In the genomic region with DNA sequence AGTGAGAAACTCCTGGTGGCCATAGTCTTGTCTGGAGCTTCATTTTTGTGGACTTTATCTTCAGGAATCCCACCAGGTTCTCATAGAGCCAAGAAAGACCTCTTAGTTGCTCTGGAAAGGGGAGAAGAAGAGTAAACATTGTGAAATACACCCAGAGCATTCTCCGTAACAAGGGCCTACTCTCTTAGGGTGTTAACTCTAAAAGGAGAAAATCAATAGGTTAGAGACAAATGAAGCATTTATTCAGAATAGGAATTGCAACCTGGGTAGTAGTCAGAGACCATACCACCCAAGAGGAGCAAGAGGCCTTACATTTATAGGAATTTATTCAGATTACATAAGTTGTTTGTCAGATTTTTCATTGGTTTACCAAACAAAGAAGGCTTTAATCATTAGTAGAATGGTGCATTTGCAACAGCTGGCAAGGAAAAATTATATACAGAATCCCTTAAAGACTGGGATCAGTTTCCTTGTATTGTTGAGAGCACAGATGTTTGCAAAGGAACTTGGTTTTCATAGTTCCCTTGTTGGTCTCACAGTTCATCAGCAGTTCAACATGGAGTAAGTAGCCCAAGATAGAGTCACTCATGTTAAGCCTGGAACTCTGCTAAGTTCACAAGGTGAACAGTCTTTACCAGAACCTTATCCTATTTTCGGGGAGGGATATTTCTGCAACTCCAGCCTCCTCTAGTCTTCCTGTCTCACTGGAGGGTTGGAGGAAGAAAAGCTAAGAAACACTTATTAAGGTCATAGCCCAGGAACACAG, we compare ENCODE assay signal across 1 cellular context.
TF ChIP-seq lines count a peak whose summit lies in the region.

No MANE protein-coding gene starts in this region.

TF ChIP-seq in HepG2, 621 proteins besides CTCF, POLR2A, EP300 and RAD21 (continued from another document):
- TF ChIP-seq, protein P1, sequence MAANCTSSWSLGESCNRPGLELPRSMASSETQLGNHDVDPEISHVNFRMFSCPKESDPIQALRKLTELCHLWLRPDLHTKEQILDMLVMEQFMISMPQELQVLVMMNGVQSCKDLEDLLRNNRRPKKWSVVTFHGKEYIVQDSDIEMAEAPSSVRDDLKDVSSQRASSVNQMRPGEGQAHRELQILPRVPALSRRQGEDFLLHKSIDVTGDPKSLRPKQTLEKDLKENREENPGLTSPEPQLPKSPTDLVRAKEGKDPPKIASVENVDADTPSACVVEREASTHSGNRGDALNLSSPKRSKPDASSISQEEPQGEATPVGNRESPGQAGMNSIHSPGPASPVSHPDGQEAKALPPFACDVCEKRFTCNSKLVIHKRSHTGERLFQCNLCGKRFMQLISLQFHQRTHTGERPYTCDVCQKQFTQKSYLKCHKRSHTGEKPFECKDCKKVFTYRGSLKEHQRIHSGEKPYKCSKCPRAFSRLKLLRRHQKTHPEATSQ (CRISPR knock-in tag; IDR thresholded peaks at IDR 0.05; ENCODE audit: borderline replicate concordance) = no peak
- peak; percentile 45; the same call in 1 of the 2 replicates for TF ChIP-seq BCL6 (CRISPR knock-in tag; IDR thresholded peaks at IDR 0.05)
- TF ChIP-seq, protein P2, sequence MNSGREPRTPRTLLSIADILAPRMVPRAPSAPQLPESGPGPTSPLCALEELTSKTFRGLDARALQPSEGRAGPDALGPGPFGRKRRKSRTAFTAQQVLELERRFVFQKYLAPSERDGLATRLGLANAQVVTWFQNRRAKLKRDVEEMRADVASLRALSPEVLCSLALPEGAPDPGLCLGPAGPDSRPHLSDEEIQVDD (CRISPR knock-in tag; IDR thresholded peaks at IDR 0.05; ENCODE audit: borderline replicate concordance) = no peak
- no peak for TF ChIP-seq PHF5A (CRISPR knock-in tag; IDR thresholded peaks at IDR 0.05; ENCODE audit: low read depth, unreplicated experiment)
- TF ChIP-seq ZBTB21 (CRISPR knock-in tag; IDR thresholded peaks at IDR 0.05) = no peak
- TF ChIP-seq, protein P3, sequence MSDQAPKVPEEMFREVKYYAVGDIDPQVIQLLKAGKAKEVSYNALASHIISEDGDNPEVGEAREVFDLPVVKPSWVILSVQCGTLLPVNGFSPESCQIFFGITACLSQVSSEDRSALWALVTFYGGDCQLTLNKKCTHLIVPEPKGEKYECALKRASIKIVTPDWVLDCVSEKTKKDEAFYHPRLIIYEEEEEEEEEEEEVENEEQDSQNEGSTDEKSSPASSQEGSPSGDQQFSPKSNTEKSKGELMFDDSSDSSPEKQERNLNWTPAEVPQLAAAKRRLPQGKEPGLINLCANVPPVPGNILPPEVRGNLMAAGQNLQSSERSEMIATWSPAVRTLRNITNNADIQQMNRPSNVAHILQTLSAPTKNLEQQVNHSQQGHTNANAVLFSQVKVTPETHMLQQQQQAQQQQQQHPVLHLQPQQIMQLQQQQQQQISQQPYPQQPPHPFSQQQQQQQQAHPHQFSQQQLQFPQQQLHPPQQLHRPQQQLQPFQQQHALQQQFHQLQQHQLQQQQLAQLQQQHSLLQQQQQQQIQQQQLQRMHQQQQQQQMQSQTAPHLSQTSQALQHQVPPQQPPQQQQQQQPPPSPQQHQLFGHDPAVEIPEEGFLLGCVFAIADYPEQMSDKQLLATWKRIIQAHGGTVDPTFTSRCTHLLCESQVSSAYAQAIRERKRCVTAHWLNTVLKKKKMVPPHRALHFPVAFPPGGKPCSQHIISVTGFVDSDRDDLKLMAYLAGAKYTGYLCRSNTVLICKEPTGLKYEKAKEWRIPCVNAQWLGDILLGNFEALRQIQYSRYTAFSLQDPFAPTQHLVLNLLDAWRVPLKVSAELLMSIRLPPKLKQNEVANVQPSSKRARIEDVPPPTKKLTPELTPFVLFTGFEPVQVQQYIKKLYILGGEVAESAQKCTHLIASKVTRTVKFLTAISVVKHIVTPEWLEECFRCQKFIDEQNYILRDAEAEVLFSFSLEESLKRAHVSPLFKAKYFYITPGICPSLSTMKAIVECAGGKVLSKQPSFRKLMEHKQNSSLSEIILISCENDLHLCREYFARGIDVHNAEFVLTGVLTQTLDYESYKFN (CRISPR knock-in tag; conservative IDR thresholded peaks at IDR 0.05) = peak; percentile 61
- peak; percentile 47; the same call in 1 of the 2 replicates for TF ChIP-seq SIX1 (CRISPR knock-in tag; IDR thresholded peaks at IDR 0.05; ENCODE audit: borderline replicate concordance)
- no peak for TF ChIP-seq GTF3A (CRISPR knock-in tag; conservative IDR thresholded peaks at IDR 0.05)
- no peak for TF ChIP-seq MEIS1 (CRISPR knock-in tag; IDR thresholded peaks at IDR 0.05; ENCODE audit: borderline replicate concordance)
- no peak for TF ChIP-seq ZNF616 (CRISPR knock-in tag; IDR thresholded peaks at IDR 0.05; ENCODE audit: low read depth)
- no peak for TF ChIP-seq SSRP1 (CRISPR knock-in tag; IDR thresholded peaks at IDR 0.05)
- TF ChIP-seq ZNF121 (CRISPR knock-in tag; IDR thresholded peaks at IDR 0.05) = no peak
- no peak for TF ChIP-seq RAD51 (IDR thresholded peaks at IDR 0.05; ENCODE audit: borderline replicate concordance)
- 0 out of 2 replicates have a peak, but pooled peaks have one; percentile 27 for TF ChIP-seq TARDBP (CRISPR knock-in tag; IDR thresholded peaks at IDR 0.05)
- TF ChIP-seq CENPX (CRISPR knock-in tag; IDR thresholded peaks at IDR 0.05) = no peak
- TF ChIP-seq CC2D1A (CRISPR knock-in tag; IDR thresholded peaks at IDR 0.05) = no peak
- no peak for TF ChIP-seq ZNF12 (CRISPR knock-in tag; IDR thresholded peaks at IDR 0.05)
- no peak for TF ChIP-seq ZFAT (CRISPR knock-in tag; conservative IDR thresholded peaks at IDR 0.05)
- no peak for TF ChIP-seq SOX6 (IDR thresholded peaks at IDR 0.05)
- TF ChIP-seq SOX6 (CRISPR knock-in tag; IDR thresholded peaks at IDR 0.05) = peak; percentile 61
- TF ChIP-seq ATF7 (IDR thresholded peaks at IDR 0.05) = no peak
- no peak for TF ChIP-seq ATF7 (CRISPR knock-in tag; IDR thresholded peaks at IDR 0.05)
- TF ChIP-seq ZNF652 (CRISPR knock-in tag; IDR thresholded peaks at IDR 0.05; ENCODE audit: borderline replicate concordance, low read depth) = peak; percentile 43; the same call in 1 of the 2 replicates
- no peak for TF ChIP-seq FOXA1 (IDR thresholded peaks at IDR 0.05)
- peak; percentile 62 for TF ChIP-seq FOXA1 (CRISPR knock-in tag; IDR thresholded peaks at IDR 0.05)
- peak; percentile 64 for TF ChIP-seq ZNF644 (CRISPR knock-in tag; IDR thresholded peaks at IDR 0.05; ENCODE audit: low read depth)
- TF ChIP-seq ZNF33A (CRISPR knock-in tag; IDR thresholded peaks at IDR 0.05; ENCODE audit: borderline replicate concordance) = no peak
- no peak for TF ChIP-seq ZNF207 (IDR thresholded peaks at IDR 0.05; ENCODE audit: borderline replicate concordance)
- no peak for TF ChIP-seq NFE2L2 (IDR thresholded peaks at IDR 0.05; ENCODE audit: low read length)
- no peak for TF ChIP-seq SMC3 (IDR thresholded peaks at IDR 0.05; ENCODE audit: low read length)
- TF ChIP-seq ZNF629 (CRISPR knock-in tag; conservative IDR thresholded peaks at IDR 0.05) = no peak
- TF ChIP-seq RBM22 (optimal IDR thresholded peaks at IDR 0.05; ENCODE audit: low read length) = no peak
- TF ChIP-seq, protein P4, sequence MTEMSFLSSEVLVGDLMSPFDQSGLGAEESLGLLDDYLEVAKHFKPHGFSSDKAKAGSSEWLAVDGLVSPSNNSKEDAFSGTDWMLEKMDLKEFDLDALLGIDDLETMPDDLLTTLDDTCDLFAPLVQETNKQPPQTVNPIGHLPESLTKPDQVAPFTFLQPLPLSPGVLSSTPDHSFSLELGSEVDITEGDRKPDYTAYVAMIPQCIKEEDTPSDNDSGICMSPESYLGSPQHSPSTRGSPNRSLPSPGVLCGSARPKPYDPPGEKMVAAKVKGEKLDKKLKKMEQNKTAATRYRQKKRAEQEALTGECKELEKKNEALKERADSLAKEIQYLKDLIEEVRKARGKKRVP (CRISPR knock-in tag; IDR thresholded peaks at IDR 0.05) = 0 out of 4 replicates have a peak, but pooled peaks of 1 of the 2 experiments have one; percentile 19
- TF ChIP-seq, protein P5, sequence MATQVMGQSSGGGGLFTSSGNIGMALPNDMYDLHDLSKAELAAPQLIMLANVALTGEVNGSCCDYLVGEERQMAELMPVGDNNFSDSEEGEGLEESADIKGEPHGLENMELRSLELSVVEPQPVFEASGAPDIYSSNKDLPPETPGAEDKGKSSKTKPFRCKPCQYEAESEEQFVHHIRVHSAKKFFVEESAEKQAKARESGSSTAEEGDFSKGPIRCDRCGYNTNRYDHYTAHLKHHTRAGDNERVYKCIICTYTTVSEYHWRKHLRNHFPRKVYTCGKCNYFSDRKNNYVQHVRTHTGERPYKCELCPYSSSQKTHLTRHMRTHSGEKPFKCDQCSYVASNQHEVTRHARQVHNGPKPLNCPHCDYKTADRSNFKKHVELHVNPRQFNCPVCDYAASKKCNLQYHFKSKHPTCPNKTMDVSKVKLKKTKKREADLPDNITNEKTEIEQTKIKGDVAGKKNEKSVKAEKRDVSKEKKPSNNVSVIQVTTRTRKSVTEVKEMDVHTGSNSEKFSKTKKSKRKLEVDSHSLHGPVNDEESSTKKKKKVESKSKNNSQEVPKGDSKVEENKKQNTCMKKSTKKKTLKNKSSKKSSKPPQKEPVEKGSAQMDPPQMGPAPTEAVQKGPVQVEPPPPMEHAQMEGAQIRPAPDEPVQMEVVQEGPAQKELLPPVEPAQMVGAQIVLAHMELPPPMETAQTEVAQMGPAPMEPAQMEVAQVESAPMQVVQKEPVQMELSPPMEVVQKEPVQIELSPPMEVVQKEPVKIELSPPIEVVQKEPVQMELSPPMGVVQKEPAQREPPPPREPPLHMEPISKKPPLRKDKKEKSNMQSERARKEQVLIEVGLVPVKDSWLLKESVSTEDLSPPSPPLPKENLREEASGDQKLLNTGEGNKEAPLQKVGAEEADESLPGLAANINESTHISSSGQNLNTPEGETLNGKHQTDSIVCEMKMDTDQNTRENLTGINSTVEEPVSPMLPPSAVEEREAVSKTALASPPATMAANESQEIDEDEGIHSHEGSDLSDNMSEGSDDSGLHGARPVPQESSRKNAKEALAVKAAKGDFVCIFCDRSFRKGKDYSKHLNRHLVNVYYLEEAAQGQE (IDR thresholded peaks at IDR 0.05; ENCODE audit: borderline replicate concordance in 1 of 2, low read depth in 1 of 2, low read length in 2 of 2) = no peak
- TF ChIP-seq, protein P6, sequence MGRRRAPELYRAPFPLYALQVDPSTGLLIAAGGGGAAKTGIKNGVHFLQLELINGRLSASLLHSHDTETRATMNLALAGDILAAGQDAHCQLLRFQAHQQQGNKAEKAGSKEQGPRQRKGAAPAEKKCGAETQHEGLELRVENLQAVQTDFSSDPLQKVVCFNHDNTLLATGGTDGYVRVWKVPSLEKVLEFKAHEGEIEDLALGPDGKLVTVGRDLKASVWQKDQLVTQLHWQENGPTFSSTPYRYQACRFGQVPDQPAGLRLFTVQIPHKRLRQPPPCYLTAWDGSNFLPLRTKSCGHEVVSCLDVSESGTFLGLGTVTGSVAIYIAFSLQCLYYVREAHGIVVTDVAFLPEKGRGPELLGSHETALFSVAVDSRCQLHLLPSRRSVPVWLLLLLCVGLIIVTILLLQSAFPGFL (CRISPR knock-in tag; IDR thresholded peaks at IDR 0.05) = no peak
